ENCODE assay signal across 1 cellular context in genomic region chr14:85546390-85546789, GRCh38.
TF ChIP-seq lines count a peak whose summit lies in the region.

No MANE protein-coding gene starts in this region.

TF ChIP-seq in WTC11, 78 proteins besides CTCF, POLR2A, EP300 and RAD21 (continued from another document):
- no peak for TF ChIP-seq ATF3 (CRISPR knock-in tag; conservative IDR thresholded peaks at IDR 0.05)
- peak; percentile 64; the same call in 1 of the 2 replicates for TF ChIP-seq FOXK1 (CRISPR knock-in tag; IDR thresholded peaks at IDR 0.05)
- TF ChIP-seq ZBTB21 (CRISPR knock-in tag; IDR thresholded peaks at IDR 0.05; ENCODE audit: borderline replicate concordance): 0 out of 2 replicates have a peak, but pooled peaks have one; percentile 15
- 0 out of 2 replicates have a peak, but pooled peaks have one; percentile 29 for TF ChIP-seq FOXP4 (CRISPR knock-in tag; IDR thresholded peaks at IDR 0.05)
